ENCODE assay signal across 12 cellular contexts in genomic region chr3:171225698-171226097, GRCh38.
DNase-seq lines count a peak whose midpoint lies in the region; ATAC-seq, FAIRE-seq and TF ChIP-seq lines count a peak whose summit lies in the region.
"Had no signal": no experiment of that assay in that cellular context is flagged by ENCODE, and none has a peak within 500 bp of the region (broad histone marks: within the 10 kb centered on the region; RNA-seq: fewer than 3 reads in every experiment).

No MANE protein-coding gene starts in this region.

- no peak overlapping the region for H3K4me3 ChIP-seq in IMR-90 (ENCODE audit: insufficient read depth, low read depth, low read length)
- no peak overlapping the region for H3K4me3 ChIP-seq in kidney (ENCODE audit: low read length in 2 of 2)

- H3K4me1 Mint-ChIP-seq in CD4-positive, alpha-beta T cell (ENCODE audit: low read depth), result peaks cover 56% of the 10 kb centered on the region
- peaks cover 54% of the 10 kb centered on the region for H3K4me1 Mint-ChIP-seq in activated naive CD8-positive, alpha-beta T cell treated with anti-CD3 and anti-CD28 coated beads, Interleukin-2, amount 50 U/mL, for 24 hours

- H3K9me3 ChIP-seq in CD4-positive, alpha-beta T cell (ENCODE audit: control insufficient read depth, low read length), result peaks cover 4% of the 10 kb centered on the region
- H3K9me3 ChIP-seq in IMR-90 (ENCODE audit: control insufficient read depth, insufficient read depth, low read length) (peaks cover 2% of the 10 kb centered on the region; the same call in 1 of the 2 replicates), kidney (ENCODE audit: control insufficient read depth in 1 of 2, low read length in 2 of 2) (peaks cover 0 to 4% of the 10 kb centered on the region in 2 donors)
- H3K9me3 ChIP-seq: Caco-2 had no signal

- no peak overlapping the region for H3K23ac ChIP-seq in IMR-90 (ENCODE audit: low read depth, low read length)

- no peaks in the 10 kb centered on the region for H3K79me1 ChIP-seq in IMR-90 (ENCODE audit: low read depth in 1 of 2, low read length in 2 of 2)

- H3K4ac ChIP-seq in IMR-90 (ENCODE audit: low read depth, low read length), result no peak overlapping the region

- H2BK20ac ChIP-seq in IMR-90 (ENCODE audit: low read depth, low read length), result no peak overlapping the region

- POLR2A ChIA-PET in CD4-positive, alpha-beta T cell (lab: Charles Lee), result interaction anchor here (0.7 to 1.3 kb wide), 2 partner anchors 19 to 235 kb away, joined by 3 to 4 read pairs; partner anchors contain the start of gene TNIK
- POLR2A ChIA-PET in IMR-90 (lab: Charles Lee; ENCODE audit: unreplicated experiment), result no interaction called here

- H3K9me1 ChIP-seq in IMR-90 (ENCODE audit: insufficient read depth, low read length), result no peaks in the 10 kb centered on the region

- no peak overlapping the region for H2AK5ac ChIP-seq in IMR-90 (ENCODE audit: low read depth, low read length)

- CTCF ChIA-PET in CD4-positive, alpha-beta T cell (lab: Charles Lee), result no interaction called here
- CTCF ChIA-PET in IMR-90 (lab: Yijun Ruan, JAX), result no interaction called here

- no peak overlapping the region for H2BK5ac ChIP-seq in IMR-90 (ENCODE audit: low read depth, low read length, poor library complexity, severe bottlenecking)

- H2AK9ac ChIP-seq in IMR-90 (replicated peaks; ENCODE audit: low read depth, low read length, poor library complexity), result no peak overlapping the region

- DNase-seq in CD4-positive, alpha-beta T cell, result no peak
- peak; percentile 5 for DNase-seq in IMR-90
- no peak for DNase-seq in activated naive CD8-positive, alpha-beta T cell treated with anti-CD3 and anti-CD28 coated beads, Interleukin-2, amount 50 U/mL, for 24 hours
- peak; percentile 87 for DNase-seq in foreskin melanocyte
- DNase-seq in Ammon's horn (ENCODE audit: low spot score), result no peak
- no peak for DNase-seq in kidney
- no peak for DNase-seq in activated CD8-positive, alpha-beta memory T cell treated with anti-CD3 and anti-CD28 coated beads, Interleukin-2, amount 50 U/mL, for 4 hours
- DNase-seq: activated CD4-positive, CD25-positive, alpha-beta regulatory T cell; activated gamma-delta T cell treated with Interleukin-2 at 50 U/mL for 16 hours; Caco-2; cortex of kidney had no signal

- no peaks in the 10 kb centered on the region for H3K27me3 ChIP-seq in CD4-positive, alpha-beta T cell (ENCODE audit: control insufficient read depth, insufficient read depth, low read length)
- no peaks in the 10 kb centered on the region; the same call in 1 of the 2 replicates for H3K27me3 ChIP-seq in IMR-90 (ENCODE audit: control insufficient read depth, insufficient read depth, low read length)

- H3K36me3 Mint-ChIP-seq in CD4-positive, alpha-beta T cell (ENCODE audit: low read depth), result peaks cover 53% of the 10 kb centered on the region
- H3K36me3 Mint-ChIP-seq in activated naive CD8-positive, alpha-beta T cell treated with anti-CD3 and anti-CD28 coated beads, Interleukin-2, amount 50 U/mL, for 24 hours (ENCODE audit: low read depth), result peaks cover 26% of the 10 kb centered on the region

- H4K8ac ChIP-seq in IMR-90 (ENCODE audit: low read depth in 2 of 2, low read length in 2 of 2), result no peak overlapping the region

- no peaks in the 10 kb centered on the region for H3K9me3 Mint-ChIP-seq in CD4-positive, alpha-beta T cell
- peaks cover 11% of the 10 kb centered on the region for H3K9me3 Mint-ChIP-seq in activated naive CD8-positive, alpha-beta T cell treated with anti-CD3 and anti-CD28 coated beads, Interleukin-2, amount 50 U/mL, for 24 hours

- H3K4me1 ChIP-seq in IMR-90 (ENCODE audit: control insufficient read depth, insufficient read depth, low read length) (peaks cover 2% of the 10 kb centered on the region; the same call in 1 of the 2 replicates), kidney (ENCODE audit: control insufficient read depth in 1 of 2, insufficient read depth in 1 of 2, low read depth in 1 of 2, low read length in 2 of 2) (no peaks in the 10 kb centered on the region)
- H3K4me1 ChIP-seq: Caco-2 had no signal

- H3K27ac Mint-ChIP-seq in CD4-positive, alpha-beta T cell, result peak overlapping the region; percentile 80
- H3K27ac Mint-ChIP-seq in activated naive CD8-positive, alpha-beta T cell treated with anti-CD3 and anti-CD28 coated beads, Interleukin-2, amount 50 U/mL, for 24 hours, result peak overlapping the region; percentile 71

- dilution Hi-C loops in IMR-90 (cut with HindIII; ENCODE audit: low sequenced_read_pairs, unreplicated experiment), result no loop called here

- H2BK120ac ChIP-seq in IMR-90 (ENCODE audit: low read depth, low read length), result no peak overlapping the region

- no peak overlapping the region for H3K56ac ChIP-seq in IMR-90 (ENCODE audit: extremely low read depth, insufficient read depth, low read length)

- H3K14ac ChIP-seq in IMR-90 (replicated peaks; ENCODE audit: low read depth, low read length), result no peak overlapping the region

- H2BK15ac ChIP-seq in IMR-90 (ENCODE audit: low read depth, low read length), result no peak overlapping the region

- TF ChIP-seq CTCF in CD4-positive, alpha-beta T cell (IDR thresholded peaks at IDR 0.05), result no peak
- TF ChIP-seq CTCF in IMR-90 (conservative IDR thresholded peaks at IDR 0.05; ENCODE audit: low read depth, low read length) (no peak), kidney (IDR thresholded peaks at IDR 0.05; ENCODE audit: borderline replicate concordance, extremely low read depth, insufficient read depth) (no peak)

- H3K9ac ChIP-seq in IMR-90 (ENCODE audit: low read depth, low read length), result no peak overlapping the region
- H3K9ac ChIP-seq in kidney (ENCODE audit: low read length in 2 of 2), result no peak overlapping the region

- H3K27ac ChIP-seq in CD4-positive, alpha-beta T cell (ENCODE audit: low read depth, low read length), result no peak overlapping the region
- no peak overlapping the region for H3K27ac ChIP-seq in IMR-90 (ENCODE audit: insufficient read depth, low read length)
- H3K27ac ChIP-seq in kidney (ENCODE audit: low read depth in 2 of 2, low read length in 2 of 2), result no peak overlapping the region

- FAIRE-seq in kidney (lab: Jason Lieb, UNC), result no peak

- no peaks in the 10 kb centered on the region for H3K27me3 Mint-ChIP-seq in CD4-positive, alpha-beta T cell
- no peaks in the 10 kb centered on the region for H3K27me3 Mint-ChIP-seq in activated naive CD8-positive, alpha-beta T cell treated with anti-CD3 and anti-CD28 coated beads, Interleukin-2, amount 50 U/mL, for 24 hours

- intact Hi-C loops in CD4-positive, alpha-beta T cell (cut with DNase I, micrococcal nuclease), result no loop called here
- intact Hi-C loops in IMR-90 (cut with micrococcal nuclease) (no loop called here), kidney (cut with DNase I) (no loop called here)

- no TSS peak for BruUV-seq in IMR-90 (replicated peaks; lab: Mats Ljungman, UMichigan)

- H3K4me3 Mint-ChIP-seq in CD4-positive, alpha-beta T cell, result no peak overlapping the region
- no peak overlapping the region for H3K4me3 Mint-ChIP-seq in activated naive CD8-positive, alpha-beta T cell treated with anti-CD3 and anti-CD28 coated beads, Interleukin-2, amount 50 U/mL, for 24 hours

- ATAC-seq in CD4-positive, alpha-beta T cell (ENCODE audit: poor library complexity), result no peak
- ATAC-seq in IMR-90 (ENCODE audit: low read depth) (no peak), GM21576 (IDR thresholded peaks at IDR 0.05; ENCODE audit: unreplicated experiment) (no peak)
- ATAC-seq in activated naive CD8-positive, alpha-beta T cell treated with anti-CD3 and anti-CD28 coated beads, Interleukin-2, amount 50 U/mL, for 24 hours, result no peak

- no peak overlapping the region for H2AFZ ChIP-seq in IMR-90 (replicated peaks; ENCODE audit: low read length, poor library complexity)

- H4K91ac ChIP-seq in IMR-90 (ENCODE audit: insufficient read depth, low read depth, low read length), result no peak overlapping the region

- no peaks in the 10 kb centered on the region for H4K20me1 ChIP-seq in IMR-90 (ENCODE audit: insufficient read depth, low read length)

- no peak overlapping the region for H3K4me2 ChIP-seq in IMR-90 (ENCODE audit: low read depth, low read length)

- no CpG with 5 or more reads among the region's 1 CpG for WGBS in IMR-90 (ENCODE audit: extremely low coverage in 2 of 2, insufficient read length in 1 of 2), 2 experiments

- no peak overlapping the region for H4K5ac ChIP-seq in IMR-90 (ENCODE audit: low read depth, low read length)

- peaks cover 1% of the 10 kb centered on the region; the same call in 1 of the 2 replicates for H3K36me3 ChIP-seq in IMR-90 (ENCODE audit: control insufficient read depth, insufficient read depth, low read length)
- no peaks in the 10 kb centered on the region for H3K36me3 ChIP-seq in kidney (ENCODE audit: control insufficient read depth in 1 of 2, insufficient read depth in 2 of 2, low read length in 2 of 2)

- TF ChIP-seq RAD21 in IMR-90 (IDR thresholded peaks at IDR 0.05; ENCODE audit: low read length), result no peak

- H3K18ac ChIP-seq in IMR-90 (ENCODE audit: low read depth, low read length), result no peak overlapping the region

- in situ Hi-C loops in IMR-90 (cut with MboI; ENCODE audit: low sequenced_read_pairs), result no loop called here

- no peak for TF ChIP-seq POLR2A in IMR-90 (IDR thresholded peaks at IDR 0.05; ENCODE audit: low read depth, low read length)

TF ChIP-seq in IMR-90, 13 proteins besides CTCF, POLR2A, EP300 and RAD21 (continues in another document):
- TF ChIP-seq, protein P1, sequence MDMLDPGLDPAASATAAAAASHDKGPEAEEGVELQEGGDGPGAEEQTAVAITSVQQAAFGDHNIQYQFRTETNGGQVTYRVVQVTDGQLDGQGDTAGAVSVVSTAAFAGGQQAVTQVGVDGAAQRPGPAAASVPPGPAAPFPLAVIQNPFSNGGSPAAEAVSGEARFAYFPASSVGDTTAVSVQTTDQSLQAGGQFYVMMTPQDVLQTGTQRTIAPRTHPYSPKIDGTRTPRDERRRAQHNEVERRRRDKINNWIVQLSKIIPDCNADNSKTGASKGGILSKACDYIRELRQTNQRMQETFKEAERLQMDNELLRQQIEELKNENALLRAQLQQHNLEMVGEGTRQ (IDR thresholded peaks at IDR 0.05; ENCODE audit: low read depth, low read length), result no peak
- no peak for TF ChIP-seq MXI1 (IDR thresholded peaks at IDR 0.05; ENCODE audit: borderline replicate concordance, low read depth, low read length)
- TF ChIP-seq CEBPB (IDR thresholded peaks at IDR 0.05; ENCODE audit: low read depth, low read length), result no peak
- TF ChIP-seq MAZ (IDR thresholded peaks at IDR 0.05; ENCODE audit: borderline replicate concordance, low read depth, low read length), result no peak
- no peak for TF ChIP-seq RFX5 (IDR thresholded peaks at IDR 0.05; ENCODE audit: low read depth, low read length)
- no peak for TF ChIP-seq CHD1 (IDR thresholded peaks at IDR 0.05; ENCODE audit: low read depth, low read length)
- no peak for TF ChIP-seq FOS (IDR thresholded peaks at IDR 0.05; ENCODE audit: low read depth, low read length)

Comparison
In these comparisons a context has a peak if more than half of its experiments do, and no peak if none do; other contexts are left out.
1. DNase-seq: peak in IMR-90 (single experiment) and foreskin melanocyte (single experiment); none in CD4-positive, alpha-beta T cell (0 of 10), activated naive CD8-positive, alpha-beta T cell treated with anti-CD3 and anti-CD28 coated beads, Interleukin-2, amount 50 U/mL, for 24 hours (single experiment), Ammon's horn (single experiment), kidney (single experiment) and activated CD8-positive, alpha-beta memory T cell treated with anti-CD3 and anti-CD28 coated beads, Interleukin-2, amount 50 U/mL, for 4 hours (single experiment).